ENCODE assay signal across 9 cellular contexts in genomic region chr5:176533894-176534611, GRCh38. TPM values are rescaled to one million over a fixed set of nuclear protein-coding genes. Genes with fewer than 3 reads are reported as not detected.
A peak's percentile ranks its signal among the peaks of the same experiment; 100 is the strongest.
DNase-seq lines count a peak whose midpoint lies in the region; ATAC-seq and TF ChIP-seq lines count a peak whose summit lies in the region.
"Had no signal": no experiment of that assay in that cellular context is flagged by ENCODE, and none has a peak within 500 bp of the region (broad histone marks: within the 10 kb centered on the region; RNA-seq: fewer than 3 reads in every experiment).

No MANE protein-coding gene starts in this region.

- no peak overlapping the region for H2AFZ ChIP-seq in Loucy (ENCODE audit: low read length)

- H3K27me3 ChIP-seq in CD4-positive, alpha-beta T cell (ENCODE audit: control insufficient read depth, insufficient read depth, low read length): no peaks in the 10 kb centered on the region
- peaks cover 6% of the 10 kb centered on the region for H3K27me3 ChIP-seq in Loucy (ENCODE audit: insufficient read depth, low read length, poor library complexity, severe bottlenecking)
- no peaks in the 10 kb centered on the region for H3K27me3 ChIP-seq in right cardiac atrium (ENCODE audit: control insufficient read depth, insufficient read depth)

- H3K9me2 ChIP-seq in Loucy (replicated peaks; ENCODE audit: low read depth, low read length): no peaks in the 10 kb centered on the region

- no peak for TF ChIP-seq CTCF in CD4-positive, alpha-beta T cell (IDR thresholded peaks at IDR 0.05)
- peak; percentile 28; the same call in 1 of the 2 replicates for TF ChIP-seq CTCF in Loucy (conservative IDR thresholded peaks at IDR 0.05; ENCODE audit: low read length)

- intact Hi-C loops in CD4-positive, alpha-beta T cell (cut with DNase I, micrococcal nuclease): loop anchor here (2.0 to 10.0 kb wide), 3 partner anchors 85 to 601 kb away; partner anchors contain the start of genes FAF2 (in 1 of the 2), HIGD2A (in 1 of the 2), NOP16 (in 1 of the 2) and NSD1 (in 1 of the 2)
- intact Hi-C loops in activated T-helper 2 cell treated with anti-CD3 and anti-CD28 coated beads, Interferon-gamma antibody, Interleukin-2, Interleukin-4, amounts not matched to agents 10 μg/mL and 5 μg/mL and 100 μg/mL, durations not matched to agents 14 hours and 24 hours and 36 hours (cut with micrococcal nuclease): no loop called here
- intact Hi-C loops in right cardiac atrium (cut with DNase I): loop anchor here in 2 of 4 donors (10.0 kb wide), 2 partner anchors 89 to 119 kb away; partner anchors contain the start of genes FAF2 (in 2 of the 2) and CLTB (in 1 of the 2)

- peaks cover 73% of the 10 kb centered on the region for H3K36me3 Mint-ChIP-seq in CD4-positive, alpha-beta T cell (ENCODE audit: low read depth)
- H3K36me3 Mint-ChIP-seq in activated T-helper 2 cell treated with anti-CD3 and anti-CD28 coated beads, Interferon-gamma antibody, Interleukin-2, Interleukin-4, amounts not matched to agents 10 μg/mL and 5 μg/mL and 100 μg/mL, durations not matched to agents 14 hours and 24 hours and 36 hours (ENCODE audit: low read depth): peaks cover 35% of the 10 kb centered on the region
- peaks cover 13% of the 10 kb centered on the region for H3K36me3 Mint-ChIP-seq in stimulated activated memory B cell treated with anti-CD40 and anti-IgM and Interleukin-4, amounts not matched to agents 10 μg/mL and 1 μg/mL and 100 μg/mL, for 72 hours

- peaks cover 16% of the 10 kb centered on the region; the same call in 1 of the 2 replicates for H3K36me3 ChIP-seq in Loucy (ENCODE audit: insufficient read depth, low read length)

- H3K9ac ChIP-seq in Loucy (ENCODE audit: low read depth, low read length, poor library complexity, severe bottlenecking): peak overlapping the region; percentile 99

- ATAC-seq in CD4-positive, alpha-beta T cell (ENCODE audit: poor library complexity): peak; percentile 8
- ATAC-seq in right cardiac atrium: no peak
- no peak for ATAC-seq in stimulated activated memory B cell treated with anti-CD40 and anti-IgM and Interleukin-4, amounts not matched to agents 10 μg/mL and 1 μg/mL and 100 μg/mL, for 72 hours
- ATAC-seq in GM18502 (IDR thresholded peaks at IDR 0.05; ENCODE audit: poor library complexity, unreplicated experiment): no peak

- WGBS in right cardiac atrium: 10% methylated on average over 10 of the region's 10 CpGs

- H3K4me2 ChIP-seq in Loucy (ENCODE audit: low read depth, low read length, poor library complexity, severe bottlenecking): peak overlapping the region; percentile 92

- H3K4me3 ChIP-seq in Loucy (ENCODE audit: low read length, poor library complexity, severe bottlenecking) (peak overlapping the region; percentile 85), right cardiac atrium (ENCODE audit: low read length) (no peak overlapping the region)

- CTCF ChIA-PET in CD4-positive, alpha-beta T cell (lab: Charles Lee): interaction anchor here (1.1 to 7.1 kb wide), 6 partner anchors 9 to 127 kb away, joined by 3 to 42 read pairs (median 9); partner anchors contain the start of genes CLTB and FAF2

- H3K27me3 Mint-ChIP-seq in CD4-positive, alpha-beta T cell: no peaks in the 10 kb centered on the region
- H3K27me3 Mint-ChIP-seq in activated T-helper 2 cell treated with anti-CD3 and anti-CD28 coated beads, Interferon-gamma antibody, Interleukin-2, Interleukin-4, amounts not matched to agents 10 μg/mL and 5 μg/mL and 100 μg/mL, durations not matched to agents 14 hours and 24 hours and 36 hours (ENCODE audit: low read depth): no peaks in the 10 kb centered on the region
- no peaks in the 10 kb centered on the region for H3K27me3 Mint-ChIP-seq in stimulated activated memory B cell treated with anti-CD40 and anti-IgM and Interleukin-4, amounts not matched to agents 10 μg/mL and 1 μg/mL and 100 μg/mL, for 72 hours

- H3K79me2 ChIP-seq in Loucy (ENCODE audit: insufficient read depth, low read length): peaks cover 67% of the 10 kb centered on the region

- peak overlapping the region; percentile 100 for H3K27ac Mint-ChIP-seq in CD4-positive, alpha-beta T cell
- peak overlapping the region; percentile 96 for H3K27ac Mint-ChIP-seq in activated T-helper 2 cell treated with anti-CD3 and anti-CD28 coated beads, Interferon-gamma antibody, Interleukin-2, Interleukin-4, amounts not matched to agents 10 μg/mL and 5 μg/mL and 100 μg/mL, durations not matched to agents 14 hours and 24 hours and 36 hours
- H3K27ac Mint-ChIP-seq in stimulated activated memory B cell treated with anti-CD40 and anti-IgM and Interleukin-4, amounts not matched to agents 10 μg/mL and 1 μg/mL and 100 μg/mL, for 72 hours: peak overlapping the region; percentile 93

- DNase-seq in CD4-positive, alpha-beta T cell: peak in 7 of 10 experiments; percentile 43 to 64 (median 52)
- DNase-seq in activated T-helper 2 cell treated with anti-CD3 and anti-CD28 coated beads, Interferon-gamma antibody, Interleukin-2, Interleukin-4, amounts not matched to agents 10 μg/mL and 5 μg/mL and 100 μg/mL, durations not matched to agents 14 hours and 24 hours and 36 hours (ENCODE audit: low spot score): peak; percentile 42
- DNase-seq in right cardiac atrium: peak in 2 of 3 donors; percentile 67 to 71
- no peak for DNase-seq in A172 (ENCODE audit: low spot score)
- DNase-seq in germinal center (ENCODE audit: low spot score): no peak

- no peaks in the 10 kb centered on the region; the same call in 1 of the 2 replicates for H3F3A ChIP-seq in Loucy (ENCODE audit: low read depth)

- H3K9me3 ChIP-seq in CD4-positive, alpha-beta T cell (ENCODE audit: control insufficient read depth, low read length): no peaks in the 10 kb centered on the region
- H3K9me3 ChIP-seq in Loucy (ENCODE audit: insufficient read depth, low read depth, low read length): no peaks in the 10 kb centered on the region
- no peaks in the 10 kb centered on the region for H3K9me3 ChIP-seq in right cardiac atrium (ENCODE audit: control insufficient read depth, low read length)

- peaks cover 60% of the 10 kb centered on the region for H3K4me1 Mint-ChIP-seq in CD4-positive, alpha-beta T cell (ENCODE audit: low read depth)
- H3K4me1 Mint-ChIP-seq in activated T-helper 2 cell treated with anti-CD3 and anti-CD28 coated beads, Interferon-gamma antibody, Interleukin-2, Interleukin-4, amounts not matched to agents 10 μg/mL and 5 μg/mL and 100 μg/mL, durations not matched to agents 14 hours and 24 hours and 36 hours (ENCODE audit: low read depth): peaks cover 42% of the 10 kb centered on the region
- H3K4me1 Mint-ChIP-seq in stimulated activated memory B cell treated with anti-CD40 and anti-IgM and Interleukin-4, amounts not matched to agents 10 μg/mL and 1 μg/mL and 100 μg/mL, for 72 hours: peaks cover 62% of the 10 kb centered on the region

- peak overlapping the region; percentile 99 for H3K27ac ChIP-seq in CD4-positive, alpha-beta T cell (ENCODE audit: low read depth, low read length)
- H3K27ac ChIP-seq in right cardiac atrium (ENCODE audit: low read length): peak overlapping the region; percentile 22

- H3K4me3 Mint-ChIP-seq in CD4-positive, alpha-beta T cell: peak overlapping the region; percentile 99
- H3K4me3 Mint-ChIP-seq in activated T-helper 2 cell treated with anti-CD3 and anti-CD28 coated beads, Interferon-gamma antibody, Interleukin-2, Interleukin-4, amounts not matched to agents 10 μg/mL and 5 μg/mL and 100 μg/mL, durations not matched to agents 14 hours and 24 hours and 36 hours (ENCODE audit: low read depth): peak overlapping the region; percentile 98
- peak overlapping the region; percentile 91 for H3K4me3 Mint-ChIP-seq in stimulated activated memory B cell treated with anti-CD40 and anti-IgM and Interleukin-4, amounts not matched to agents 10 μg/mL and 1 μg/mL and 100 μg/mL, for 72 hours

- POLR2A ChIA-PET in CD4-positive, alpha-beta T cell (lab: Charles Lee): interaction anchor here (0.7 to 10.1 kb wide), 13 partner anchors 9 to 172 kb away, joined by 3 to 185 read pairs (median 5); partner anchors contain the start of genes CLTB, FAF2, HIGD2A and KIAA1191

- peaks cover 28% of the 10 kb centered on the region for H4K20me1 ChIP-seq in Loucy (ENCODE audit: insufficient read depth, low read length, poor library complexity, severe bottlenecking)

- H3K4me1 ChIP-seq in Loucy (ENCODE audit: insufficient read depth, low read length, poor library complexity, severe bottlenecking) (peaks cover 26% of the 10 kb centered on the region), right cardiac atrium (ENCODE audit: control insufficient read depth, insufficient read depth, low read length) (peaks cover 20% of the 10 kb centered on the region)

- H3K9me3 Mint-ChIP-seq in CD4-positive, alpha-beta T cell: no peaks in the 10 kb centered on the region
- H3K9me3 Mint-ChIP-seq in activated T-helper 2 cell treated with anti-CD3 and anti-CD28 coated beads, Interferon-gamma antibody, Interleukin-2, Interleukin-4, amounts not matched to agents 10 μg/mL and 5 μg/mL and 100 μg/mL, durations not matched to agents 14 hours and 24 hours and 36 hours: no peaks in the 10 kb centered on the region
- H3K9me3 Mint-ChIP-seq in stimulated activated memory B cell treated with anti-CD40 and anti-IgM and Interleukin-4, amounts not matched to agents 10 μg/mL and 1 μg/mL and 100 μg/mL, for 72 hours: no peaks in the 10 kb centered on the region

RNA-seq across cellular contexts. Expression of gene RNF44, which starts 3.1 kb away (rescaled TPM):
- total RNA-seq in CD4-positive, alpha-beta T cell: 100 to 1,000 TPM; 208 to 217 TPM
- total RNA-seq in activated T-helper 2 cell treated with anti-CD3 and anti-CD28 coated beads, Interferon-gamma antibody, Interleukin-2, Interleukin-4, amounts not matched to agents 10 μg/mL and 5 μg/mL and 100 μg/mL, durations not matched to agents 14 hours and 24 hours and 36 hours: 64.7 and 70.3 TPM in 2 replicates
- total RNA-seq in right cardiac atrium: 10 to 100 TPM; 19.6 to 31.7 (median 26.4) TPM
- 16.5 TPM for polyA plus RNA-seq in right cardiac atrium
- 8.1 and 9.2 TPM in 2 replicates for total RNA-seq in A172 (2014; rRNA removed; shearing (Covaris generic))

RNA-seq across cellular contexts. Expression of gene CDHR2, which starts 15.1 kb away (rescaled TPM):
- 1 to 10 TPM; 1.6 to 2.0 TPM for total RNA-seq in CD4-positive, alpha-beta T cell
- 0.30 and 0.64 TPM in 2 replicates for total RNA-seq in activated T-helper 2 cell treated with anti-CD3 and anti-CD28 coated beads, Interferon-gamma antibody, Interleukin-2, Interleukin-4, amounts not matched to agents 10 μg/mL and 5 μg/mL and 100 μg/mL, durations not matched to agents 14 hours and 24 hours and 36 hours
- under 1 TPM in 3 of 4 donors, not detected in 1; 0.40 to 0.92 (median 0.47) TPM for total RNA-seq in right cardiac atrium
- not detected for polyA plus RNA-seq in right cardiac atrium
- 0.12 TPM in 1 of 2 replicates, not detected in the other for total RNA-seq in A172 (2014; rRNA removed; shearing (Covaris generic))
- total RNA-seq: epithelial cell of proximal tubule had no signal

Comparison
In these comparisons a context has a peak if more than half of its experiments do, and no peak if none do; other contexts are left out.
1. DNase-seq: peak in CD4-positive, alpha-beta T cell (7 of 10), activated T-helper 2 cell treated with anti-CD3 and anti-CD28 coated beads, Interferon-gamma antibody, Interleukin-2, Interleukin-4, amounts not matched to agents 10 μg/mL and 5 μg/mL and 100 μg/mL, durations not matched to agents 14 hours and 24 hours and 36 hours (single experiment) and right cardiac atrium (2 of 3); none in A172 (single experiment) and germinal center (single experiment).
2. Peak in every context shown above with its lines, with median percentiles within 50 percentile points of each other: H3K27ac Mint-ChIP-seq and H3K4me3 Mint-ChIP-seq.